In genomic region chr7:84665339-84665738, GRCh38 we compare ENCODE assay signal across 15 cellular contexts.
DNase-seq lines count a peak whose midpoint lies in the region; ATAC-seq lines count a peak whose summit lies in the region.
"Had no signal": no experiment of that assay in that cellular context is flagged by ENCODE, and none has a peak within 500 bp of the region (broad histone marks: within the 10 kb centered on the region; RNA-seq: fewer than 3 reads in every experiment).

No MANE protein-coding gene starts in this region.

- H3K4ac ChIP-seq in mesenchymal stem cell (ENCODE audit: low read depth in 1 of 2, low read length in 2 of 2), result no peak overlapping the region

- H2BK15ac ChIP-seq in mesenchymal stem cell (ENCODE audit: low read depth, poor library complexity, severe bottlenecking), result no peak overlapping the region

- peak; percentile 33 for DNase-seq in NCI-H2171 treated with DMSO at 0.1 percent for 48 hours (lab: John Stamatoyannopoulos, UW)
- DNase-seq in NCI-H2171 (lab: John Stamatoyannopoulos, UW), result no peak
- DNase-seq in SK-N-DZ (ENCODE audit: low spot score), result peak; percentile 97
- peak; percentile 71 for DNase-seq in islet precursor cell
- no peak for DNase-seq in stimulated activated CD4-positive, alpha-beta T cell treated with anti-CD3 and anti-CD28 coated beads, Interleukin-1b, Interleukin-23, amount 100 ng/mL, for 48 hours
- no peak for DNase-seq in mesenchymal stem cell
- DNase-seq in activated CD4-positive, alpha-beta T cell treated with anti-CD3 and anti-CD28 coated beads for 4 hours, result no peak
- DNase-seq: DND-41, Kasumi-1, NCI-H2029 treated with DMSO at 0.1 percent for 48 hours, NCI-H345, NCI-H526 treated with DMSO at 0.1 percent for 48 hours had no signal

- no peaks in the 10 kb centered on the region for H3K36me3 ChIP-seq in mesenchymal stem cell (ENCODE audit: control insufficient read depth in 1 of 2, insufficient read depth in 2 of 2, low read depth in 1 of 2, low read length in 2 of 2)

- no peaks in the 10 kb centered on the region for H3K79me1 ChIP-seq in mesenchymal stem cell (replicated peaks; ENCODE audit: low read length, poor library complexity, severe bottlenecking)

- H3K4me3 ChIP-seq in mesenchymal stem cell (ENCODE audit: insufficient read depth in 1 of 2, low read depth in 1 of 2, low read length in 2 of 2), result no peak overlapping the region

- no peak overlapping the region for H3K27ac ChIP-seq in mesenchymal stem cell (ENCODE audit: low read length, poor library complexity, severe bottlenecking)
- H3K27ac ChIP-seq: C4-2B had no signal

- H2AK5ac ChIP-seq in mesenchymal stem cell (ENCODE audit: low read length, severe bottlenecking), result no peak overlapping the region

- no peak for ATAC-seq in HG03520 (IDR thresholded peaks at IDR 0.05; ENCODE audit: unreplicated experiment)
- ATAC-seq: Right ventricle myocardium inferior had no signal

- H4K91ac ChIP-seq in mesenchymal stem cell (ENCODE audit: low read length), result no peak overlapping the region

- H2AFZ ChIP-seq in mesenchymal stem cell (ENCODE audit: low read depth, low read length), result no peak overlapping the region

- H3K9ac ChIP-seq in mesenchymal stem cell (ENCODE audit: low read length), result no peak overlapping the region

- H4K8ac ChIP-seq in mesenchymal stem cell (ENCODE audit: low read length), result no peak overlapping the region

- no peak overlapping the region for H2BK5ac ChIP-seq in mesenchymal stem cell (ENCODE audit: low read depth, low read length, poor library complexity, severe bottlenecking)

- no peak overlapping the region for H3K23ac ChIP-seq in mesenchymal stem cell (ENCODE audit: low read length in 2 of 2)

- 75% methylated on average over 1 of the region's 2 CpGs for WGBS in mesenchymal stem cell

- no peak overlapping the region for H3K14ac ChIP-seq in mesenchymal stem cell (ENCODE audit: low read length in 2 of 2)

- H2BK12ac ChIP-seq in mesenchymal stem cell (ENCODE audit: low read length in 2 of 2), result no peak overlapping the region

- no peak overlapping the region for H3K4me2 ChIP-seq in mesenchymal stem cell (ENCODE audit: low read length, poor library complexity, severe bottlenecking)

- no peaks in the 10 kb centered on the region for H3K4me1 ChIP-seq in mesenchymal stem cell (ENCODE audit: control insufficient read depth, insufficient read depth, low read depth, low read length)

- no peak overlapping the region for H2BK120ac ChIP-seq in mesenchymal stem cell (ENCODE audit: low read depth, low read length)

- H3K9me3 ChIP-seq in mesenchymal stem cell (ENCODE audit: control insufficient read depth, low read length), result no peaks in the 10 kb centered on the region

- H3K27me3 ChIP-seq in mesenchymal stem cell (ENCODE audit: control insufficient read depth in 1 of 2, insufficient read depth in 1 of 2, low read length in 2 of 2), result no peaks in the 10 kb centered on the region

- no peak overlapping the region for H3K18ac ChIP-seq in mesenchymal stem cell (ENCODE audit: low read depth in 1 of 2, low read length in 2 of 2)

Comparison
In these comparisons a context has a peak if more than half of its experiments do, and no peak if none do; other contexts are left out.
1. DNase-seq: peak in NCI-H2171 treated with DMSO at 0.1 percent for 48 hours (single experiment), SK-N-DZ (single experiment) and islet precursor cell (single experiment); none in NCI-H2171 (single experiment), stimulated activated CD4-positive, alpha-beta T cell treated with anti-CD3 and anti-CD28 coated beads, Interleukin-1b, Interleukin-23, amount 100 ng/mL, for 48 hours (single experiment), mesenchymal stem cell (single experiment) and activated CD4-positive, alpha-beta T cell treated with anti-CD3 and anti-CD28 coated beads for 4 hours (0 of 2).